Comparison of ENCODE assay signal across 8 cellular contexts in the genomic region with DNA sequence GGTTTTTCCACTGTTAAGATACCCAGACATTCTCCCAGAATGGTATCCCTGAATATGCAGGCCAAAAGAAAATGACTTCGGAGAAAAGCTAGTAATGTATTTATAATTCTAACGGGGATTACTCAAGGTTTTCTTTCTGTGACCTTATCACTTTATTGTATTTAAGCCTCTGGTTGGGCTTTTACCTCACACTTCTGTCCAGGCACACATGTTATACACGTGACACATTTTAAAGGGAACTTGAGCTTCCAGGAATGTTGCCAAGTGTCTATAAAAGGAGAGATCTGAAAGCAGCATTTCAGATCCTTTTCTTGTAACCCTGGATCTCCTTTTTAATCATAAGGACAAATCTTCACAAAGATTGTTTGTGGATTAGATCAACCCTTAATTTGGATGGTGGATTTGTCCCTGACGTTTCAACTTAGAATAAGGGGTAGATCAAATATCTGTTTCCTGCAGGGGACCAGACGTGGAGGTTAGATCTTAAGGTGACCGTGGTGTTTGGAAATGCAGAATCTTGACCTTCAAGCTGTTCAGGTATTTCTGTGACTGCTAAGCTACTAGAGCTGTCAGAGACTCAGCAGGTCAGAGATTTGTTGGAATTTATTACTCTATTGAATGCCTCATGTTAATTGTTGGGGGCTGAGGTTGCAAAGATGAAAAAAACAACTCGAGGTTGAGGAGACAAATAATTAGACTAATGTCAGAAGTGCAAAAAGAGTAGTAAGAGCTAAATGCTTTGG. TPM values are rescaled to one million over a fixed set of nuclear protein-coding genes. Genes with fewer than 3 reads are reported as not detected.
A peak's percentile ranks its signal among the peaks of the same experiment; 100 is the strongest.
DNase-seq lines count a peak whose midpoint lies in the region; ATAC-seq and TF ChIP-seq lines count a peak whose summit lies in the region.

No MANE protein-coding gene starts in this region.

- peak overlapping the region; percentile 97 to 100 for H3K27ac ChIP-seq in coronary artery

- H3K36me3 Mint-ChIP-seq in activated T-cell treated with anti-CD3 and anti-CD28 coated beads, Interleukin-2, amount 50 U/mL, for 72 hours (ENCODE audit: insufficient read depth in 2 of 2), result peaks cover 0 to 2% of the 10 kb centered on the region in 2 donors
- H3K36me3 Mint-ChIP-seq in naive B cell, result peaks cover 0 to 9% of the 10 kb centered on the region in 2 donors

- no peaks in the 10 kb centered on the region for H3K27me3 Mint-ChIP-seq in activated T-cell treated with anti-CD3 and anti-CD28 coated beads, Interleukin-2, amount 50 U/mL, for 72 hours (ENCODE audit: low read depth)
- H3K27me3 Mint-ChIP-seq in naive B cell, result no peaks in the 10 kb centered on the region

- peak overlapping the region; percentile 96 to 99 for H3K4me3 Mint-ChIP-seq in activated T-cell treated with anti-CD3 and anti-CD28 coated beads, Interleukin-2, amount 50 U/mL, for 72 hours
- peak overlapping the region; percentile 93 to 99 (median 96) for H3K4me3 Mint-ChIP-seq in naive B cell

- DNase-seq in activated T-cell treated with anti-CD3 and anti-CD28 coated beads, Interleukin-2, amount 50 U/mL, for 72 hours, result no peak
- DNase-seq in activated T-cell treated with anti-CD3 and anti-CD28 coated beads, Interleukin-2, amount 50 U/mL, for 48 hours, result no peak
- peak; percentile 28 for DNase-seq in NOMO-1 treated with DMSO at 0.1 percent for 48 hours (lab: John Stamatoyannopoulos, UW; ENCODE audit: unreplicated experiment)
- DNase-seq in coronary artery (ENCODE audit: low spot score), result no peak
- DNase-seq in naive B cell, result no peak

- no peak for ATAC-seq in activated T-cell treated with anti-CD3 and anti-CD28 coated beads, Interleukin-2, amount 50 U/mL, for 72 hours (replicated peaks in 1 of 2)
- ATAC-seq in naive B cell (ENCODE audit: low read depth in 2 of 2) (no peak), HG03139 (IDR thresholded peaks at IDR 0.05; ENCODE audit: unreplicated experiment) (no peak), GM18868 (IDR thresholded peaks at IDR 0.05; ENCODE audit: unreplicated experiment) (no peak), GM19455 (IDR thresholded peaks at IDR 0.05; ENCODE audit: unreplicated experiment) (no peak)

- H3K4me3 ChIP-seq in coronary artery, result peak overlapping the region; percentile 97

- H3K4me1 Mint-ChIP-seq in activated T-cell treated with anti-CD3 and anti-CD28 coated beads, Interleukin-2, amount 50 U/mL, for 72 hours (ENCODE audit: low read depth), result peaks cover 45% of the 10 kb centered on the region
- H3K4me1 Mint-ChIP-seq in naive B cell, result peaks cover 62 to 78% (median 77%) of the 10 kb centered on the region in 3 donors

- no peak for TF ChIP-seq CTCF in coronary artery (IDR thresholded peaks at IDR 0.05)

- no peaks in the 10 kb centered on the region for H3K9me3 Mint-ChIP-seq in activated T-cell treated with anti-CD3 and anti-CD28 coated beads, Interleukin-2, amount 50 U/mL, for 72 hours
- H3K9me3 Mint-ChIP-seq in naive B cell, result no peaks in the 10 kb centered on the region

- no peak overlapping the region for H3K27ac Mint-ChIP-seq in activated T-cell treated with anti-CD3 and anti-CD28 coated beads, Interleukin-2, amount 50 U/mL, for 72 hours
- H3K27ac Mint-ChIP-seq in naive B cell, result peak overlapping the region in 5 of 6 donors; percentile 47 to 99 (median 97)

RNA-seq across cellular contexts. Expression of gene CIPC, which starts 1.5 kb away (rescaled TPM):
- total RNA-seq in activated T-cell treated with anti-CD3 and anti-CD28 coated beads, Interleukin-2, amount 50 U/mL, for 72 hours, result 1 to 10 TPM; 5.1 to 6.4 TPM
- polyA plus RNA-seq in naive B cell (ENCODE audit: low read depth in 6 of 6), result 10 to 100 TPM in 4 of 6 donors, 1 to 10 TPM in 2; 7.8 to 16.3 (median 12.7) TPM

RNA-seq across cellular contexts. Expression of gene ZDHHC22, which starts 42.0 kb away (rescaled TPM):
- not detected for total RNA-seq in activated T-cell treated with anti-CD3 and anti-CD28 coated beads, Interleukin-2, amount 50 U/mL, for 72 hours
- not detected for polyA plus RNA-seq in naive B cell (ENCODE audit: low read depth in 6 of 6)
